10 cellular contexts compared by ENCODE assay signal in genomic region chr6:35955970-35956369, GRCh38. TPM values are rescaled to one million over a fixed set of nuclear protein-coding genes. Genes with fewer than 3 reads are reported as not detected.
DNase-seq lines count a peak whose midpoint lies in the region; ATAC-seq and TF ChIP-seq lines count a peak whose summit lies in the region.
"Had no signal": no experiment of that assay in that cellular context is flagged by ENCODE, and none has a peak within 500 bp of the region (broad histone marks: within the 10 kb centered on the region; RNA-seq: fewer than 3 reads in every experiment).

No MANE protein-coding gene starts in this region.

- no peaks in the 10 kb centered on the region for H3K4me1 ChIP-seq in body of pancreas
- peaks cover 4% of the 10 kb centered on the region for H3K4me1 ChIP-seq in osteoblast (ENCODE audit: insufficient read depth, low read length)

- H3K27ac ChIP-seq in body of pancreas = no peak overlapping the region
- H3K27ac ChIP-seq in osteoblast (ENCODE audit: low read depth, low read length) = no peak overlapping the region

- intact Hi-C loops in activated CD4-positive, alpha-beta memory T cell treated with anti-CD3 and anti-CD28 coated beads for 36 hours (cut with micrococcal nuclease) = loop anchor here (10.0 kb wide), 1 partner anchor 201 kb away; no protein-coding TSS in a partner anchor
- intact Hi-C loops in body of pancreas (cut with DNase I) = no loop called here

- CTCF ChIA-PET in activated CD4-positive, alpha-beta memory T cell treated with anti-CD3 and anti-CD28 coated beads for 36 hours (lab: Charles Lee) = interaction anchor here (0.6 to 3.3 kb wide), 3 partner anchors 45 to 219 kb away, joined by 3 to 10 read pairs (median 3); partner anchors contain the start of gene ARMC12
- CTCF ChIA-PET in activated CD4-positive, alpha-beta memory T cell treated with anti-CD3 and anti-CD28 coated beads, Interleukin-2, amount 10 ng/mL, durations not matched to agents 7 days and 5 days (lab: Charles Lee) = interaction anchor here (1.0 to 1.3 kb wide), 2 partner anchors 34 to 163 kb away, joined by 3 to 4 read pairs; partner anchors contain the start of gene SRPK1

- TF ChIP-seq POLR2A in body of pancreas (IDR thresholded peaks at IDR 0.05) = no peak

- DNase-seq in activated CD4-positive, alpha-beta memory T cell treated with anti-CD3 and anti-CD28 coated beads for 36 hours = peak; percentile 35
- no peak for DNase-seq in activated CD4-positive, alpha-beta memory T cell treated with anti-CD3 and anti-CD28 coated beads, Interleukin-2, amount 10 ng/mL, durations not matched to agents 7 days and 5 days
- DNase-seq in HFF-Myc (ENCODE audit: extremely low read depth, low read depth) (no peak), body of pancreas (no peak), osteoblast (ENCODE audit: insufficient read length, low spot score, missing footprints) (no peak), GF-D8 (lab: John Stamatoyannopoulos, UW) (no peak), H7 (no peak)
- DNase-seq: NCI-H187 treated with DMSO at 0.1 percent for 48 hours had no signal

- 68 to 84% methylated on average over 4 of the region's 4 CpGs for WGBS in body of pancreas, 2 donors

- H3K36me3 Mint-ChIP-seq in activated CD4-positive, alpha-beta memory T cell treated with anti-CD3 and anti-CD28 coated beads for 36 hours = no peaks in the 10 kb centered on the region
- H3K36me3 Mint-ChIP-seq in activated CD4-positive, alpha-beta memory T cell treated with anti-CD3 and anti-CD28 coated beads, Interleukin-2, amount 10 ng/mL, durations not matched to agents 7 days and 5 days (ENCODE audit: low read depth) = no peaks in the 10 kb centered on the region

- TF ChIP-seq CTCF in HFF-Myc (IDR thresholded peaks at IDR 0.05; ENCODE audit: low read depth, low read length, missing control alignments) (peak; percentile 45), body of pancreas (IDR thresholded peaks at IDR 0.05) (peak in 5 of 7 experiments; percentile 8 to 42 (median 28)), osteoblast (IDR thresholded peaks at IDR 0.05; ENCODE audit: extremely low read depth, low read depth, low read length) (peak; percentile 24)

- no peak overlapping the region for H3K4me3 Mint-ChIP-seq in activated CD4-positive, alpha-beta memory T cell treated with anti-CD3 and anti-CD28 coated beads for 36 hours
- H3K4me3 Mint-ChIP-seq in activated CD4-positive, alpha-beta memory T cell treated with anti-CD3 and anti-CD28 coated beads, Interleukin-2, amount 10 ng/mL, durations not matched to agents 7 days and 5 days = no peak overlapping the region
- H3K4me3 Mint-ChIP-seq: activated naive CD8-positive, alpha-beta T cell had no signal

- H3K4me3 ChIP-seq in HFF-Myc (replicated peaks; ENCODE audit: low read depth, low read length) (no peak overlapping the region), body of pancreas (no peak overlapping the region), osteoblast (ENCODE audit: insufficient read depth, low read length) (no peak overlapping the region), H7 (ENCODE audit: insufficient read depth, low read depth, low read length) (no peak overlapping the region)

- ATAC-seq in body of pancreas (no peak), HG02642 (IDR thresholded peaks at IDR 0.05; ENCODE audit: poor library complexity, unreplicated experiment) (no peak)

- H3K27me3 Mint-ChIP-seq in activated CD4-positive, alpha-beta memory T cell treated with anti-CD3 and anti-CD28 coated beads for 36 hours = peaks cover 8% of the 10 kb centered on the region
- H3K27me3 Mint-ChIP-seq in activated CD4-positive, alpha-beta memory T cell treated with anti-CD3 and anti-CD28 coated beads, Interleukin-2, amount 10 ng/mL, durations not matched to agents 7 days and 5 days = peaks cover 29% of the 10 kb centered on the region

- no peak overlapping the region for H3K4me2 ChIP-seq in osteoblast (ENCODE audit: insufficient read depth, low read length)

- H3K79me2 ChIP-seq in osteoblast (ENCODE audit: insufficient read depth, low read length) = no peaks in the 10 kb centered on the region

- POLR2A ChIA-PET in activated CD4-positive, alpha-beta memory T cell treated with anti-CD3 and anti-CD28 coated beads for 36 hours (lab: Charles Lee) = no interaction called here
- POLR2A ChIA-PET in activated CD4-positive, alpha-beta memory T cell treated with anti-CD3 and anti-CD28 coated beads, Interleukin-2, amount 10 ng/mL, durations not matched to agents 7 days and 5 days (lab: Charles Lee) = no interaction called here

- peaks cover 14% of the 10 kb centered on the region for H3K4me1 Mint-ChIP-seq in activated CD4-positive, alpha-beta memory T cell treated with anti-CD3 and anti-CD28 coated beads for 36 hours (ENCODE audit: low read depth)
- peaks cover 12% of the 10 kb centered on the region for H3K4me1 Mint-ChIP-seq in activated CD4-positive, alpha-beta memory T cell treated with anti-CD3 and anti-CD28 coated beads, Interleukin-2, amount 10 ng/mL, durations not matched to agents 7 days and 5 days

- no peaks in the 10 kb centered on the region for H3K9me3 Mint-ChIP-seq in activated CD4-positive, alpha-beta memory T cell treated with anti-CD3 and anti-CD28 coated beads for 36 hours
- H3K9me3 Mint-ChIP-seq in activated CD4-positive, alpha-beta memory T cell treated with anti-CD3 and anti-CD28 coated beads, Interleukin-2, amount 10 ng/mL, durations not matched to agents 7 days and 5 days = no peaks in the 10 kb centered on the region

- H3K27ac Mint-ChIP-seq in activated CD4-positive, alpha-beta memory T cell treated with anti-CD3 and anti-CD28 coated beads for 36 hours = no peak overlapping the region
- H3K27ac Mint-ChIP-seq in activated CD4-positive, alpha-beta memory T cell treated with anti-CD3 and anti-CD28 coated beads, Interleukin-2, amount 10 ng/mL, durations not matched to agents 7 days and 5 days = no peak overlapping the region
- H3K27ac Mint-ChIP-seq: activated naive CD8-positive, alpha-beta T cell had no signal

- no peaks in the 10 kb centered on the region for H4K20me1 ChIP-seq in osteoblast (ENCODE audit: insufficient read depth, low read length)

- H2AFZ ChIP-seq in osteoblast (ENCODE audit: low read length) = no peak overlapping the region

- H3K27me3 ChIP-seq in body of pancreas (no peaks in the 10 kb centered on the region), osteoblast (ENCODE audit: insufficient read depth, low read length) (peaks cover 21% of the 10 kb centered on the region), H7 (ENCODE audit: control insufficient read depth, insufficient read depth, low read length) (no peaks in the 10 kb centered on the region)

- H3K36me3 ChIP-seq in body of pancreas (replicated peaks in 1 of 2; ENCODE audit: insufficient read depth in 1 of 2, low read depth in 2 of 2) (no peaks in the 10 kb centered on the region), osteoblast (ENCODE audit: insufficient read depth, low read length) (no peaks in the 10 kb centered on the region), H7 (replicated peaks; ENCODE audit: control insufficient read depth, insufficient read depth, low read length) (no peaks in the 10 kb centered on the region)

- no peaks in the 10 kb centered on the region for H3K9me3 ChIP-seq in body of pancreas
- no peaks in the 10 kb centered on the region for H3K9me3 ChIP-seq in osteoblast (ENCODE audit: low read depth, low read length)

RNA-seq across cellular contexts. Expression of gene SRPK1, which starts 35.1 kb away (rescaled TPM):
- 100 to 1,000 TPM; 134 to 143 TPM for total RNA-seq in activated CD4-positive, alpha-beta memory T cell treated with anti-CD3 and anti-CD28 coated beads for 36 hours
- 10 to 100 TPM; 83.0 to 85.4 TPM for total RNA-seq in activated CD4-positive, alpha-beta memory T cell treated with anti-CD3 and anti-CD28 coated beads, Interleukin-2, amount 10 ng/mL, durations not matched to agents 7 days and 5 days
- 10 to 100 TPM; 30.4 to 80.4 TPM for total RNA-seq in body of pancreas
- 36.6 and 39.5 TPM in 2 replicates for total RNA-seq in osteoblast
- 74.1 and 92.0 TPM in 2 replicates for total RNA-seq in H7 (2014; rRNA removed; shearing (Covaris generic))
